1 cellular context compared by ENCODE assay signal in genomic region chr6:27303613-27304272, GRCh38.
TF ChIP-seq lines count a peak whose summit lies in the region.

No MANE protein-coding gene starts in this region.

TF ChIP-seq in HepG2, 621 proteins besides CTCF, POLR2A, EP300 and RAD21:
- TF ChIP-seq LBX2 (CRISPR knock-in tag; IDR thresholded peaks at IDR 0.05; ENCODE audit: borderline replicate concordance): no peak
- no peak for TF ChIP-seq IRX3 (CRISPR knock-in tag; IDR thresholded peaks at IDR 0.05; ENCODE audit: borderline replicate concordance, low read depth)
- no peak for TF ChIP-seq REPIN1 (CRISPR knock-in tag; IDR thresholded peaks at IDR 0.05; ENCODE audit: borderline replicate concordance, low read depth)
- no peak for TF ChIP-seq HINFP (CRISPR knock-in tag; IDR thresholded peaks at IDR 0.05; ENCODE audit: low read depth)
- no peak for TF ChIP-seq ZNF691 (CRISPR knock-in tag; IDR thresholded peaks at IDR 0.05; ENCODE audit: borderline replicate concordance, low read depth)
- no peak for TF ChIP-seq GATAD1 (CRISPR knock-in tag; IDR thresholded peaks at IDR 0.05)
- no peak for TF ChIP-seq ZNF556 (CRISPR knock-in tag; IDR thresholded peaks at IDR 0.05; ENCODE audit: borderline replicate concordance)
- TF ChIP-seq RCOR2 (CRISPR knock-in tag; IDR thresholded peaks at IDR 0.05): no peak
- 0 out of 2 replicates have a peak, but pooled peaks have one; percentile 60 for TF ChIP-seq SSRP1 (CRISPR knock-in tag; IDR thresholded peaks at IDR 0.05)
- TF ChIP-seq TCF12 (IDR thresholded peaks at IDR 0.05): no peak
- TF ChIP-seq TCF12 (CRISPR knock-in tag; IDR thresholded peaks at IDR 0.05): no peak
- TF ChIP-seq MAF1 (CRISPR knock-in tag; IDR thresholded peaks at IDR 0.05; ENCODE audit: borderline replicate concordance): 0 out of 2 replicates have a peak, but pooled peaks have one; percentile 77
- TF ChIP-seq ZNF24 (IDR thresholded peaks at IDR 0.05): peak; percentile 91
- TF ChIP-seq ZNF660 (CRISPR knock-in tag; IDR thresholded peaks at IDR 0.05; ENCODE audit: borderline replicate concordance, low read depth): no peak
- 0 out of 4 replicates have a peak, but pooled peaks of 1 of the 2 experiments have one; percentile 20 for TF ChIP-seq HMGXB4 (CRISPR knock-in tag; IDR thresholded peaks at IDR 0.05; ENCODE audit: borderline replicate concordance in 1 of 2, low read depth in 1 of 2)
TF ChIP-seq in HepG2: peak in this region for 4.
